26 cellular contexts compared by ENCODE assay signal in genomic region chr3:105988540-105988939, GRCh38.
DNase-seq lines count a peak whose midpoint lies in the region; ATAC-seq and TF ChIP-seq lines count a peak whose summit lies in the region.
"Had no signal": no experiment of that assay in that cellular context is flagged by ENCODE, and none has a peak within 500 bp of the region (broad histone marks: within the 10 kb centered on the region; RNA-seq: fewer than 3 reads in every experiment).

No MANE protein-coding gene starts in this region.

- H3K36me3 Mint-ChIP-seq in CD4-positive, CD25-positive, alpha-beta regulatory T cell: peaks cover 4% of the 10 kb centered on the region
- H3K36me3 Mint-ChIP-seq in CD8-positive, alpha-beta memory T cell: peaks cover 5 to 54% (median 5%) of the 10 kb centered on the region in 3 donors
- H3K36me3 Mint-ChIP-seq in activated naive CD8-positive, alpha-beta T cell treated with anti-CD3 and anti-CD28 coated beads, Interleukin-2, amount 10 ng/mL, durations not matched to agents 7 days and 5 days: peaks cover 51% of the 10 kb centered on the region
- peaks cover 42% of the 10 kb centered on the region for H3K36me3 Mint-ChIP-seq in natural killer cell treated with Interleukin-12 subunit alpha and Interleukin-12 subunit beta and Interleukin-15 and Interleukin-18, amount 100 ng/mL, for 72 hours

- H3K4me3 ChIP-seq in CD4-positive, CD25-positive, alpha-beta regulatory T cell (ENCODE audit: low read depth, low read length): no peak overlapping the region
- H3K4me3 ChIP-seq in CD8-positive, alpha-beta memory T cell (ENCODE audit: low read length): no peak overlapping the region
- H3K4me3 ChIP-seq: esophagus muscularis mucosa, right atrium auricular region, tibial nerve had no signal

- peaks cover 0 to 6% of the 10 kb centered on the region in 2 experiments for H3K9me3 ChIP-seq in CD4-positive, CD25-positive, alpha-beta regulatory T cell (ENCODE audit: control insufficient read depth in 2 of 2, low read length in 2 of 2)
- H3K9me3 ChIP-seq in CD8-positive, alpha-beta memory T cell (ENCODE audit: low read length): no peaks in the 10 kb centered on the region

- POLR2A ChIA-PET in CD8-positive, alpha-beta memory T cell (lab: Charles Lee): no interaction called here
- POLR2A ChIA-PET in activated naive CD8-positive, alpha-beta T cell treated with anti-CD3 and anti-CD28 coated beads, Interleukin-2, amount 10 ng/mL, durations not matched to agents 7 days and 5 days (lab: Charles Lee): no interaction called here

- no peaks in the 10 kb centered on the region for H3K27me3 Mint-ChIP-seq in CD4-positive, CD25-positive, alpha-beta regulatory T cell
- H3K27me3 Mint-ChIP-seq in CD8-positive, alpha-beta memory T cell: no peaks in the 10 kb centered on the region
- H3K27me3 Mint-ChIP-seq in activated naive CD8-positive, alpha-beta T cell treated with anti-CD3 and anti-CD28 coated beads, Interleukin-2, amount 10 ng/mL, durations not matched to agents 7 days and 5 days: no peaks in the 10 kb centered on the region
- no peaks in the 10 kb centered on the region for H3K27me3 Mint-ChIP-seq in natural killer cell treated with Interleukin-12 subunit alpha and Interleukin-12 subunit beta and Interleukin-15 and Interleukin-18, amount 100 ng/mL, for 72 hours
- H3K27me3 Mint-ChIP-seq: naive B cell had no signal

- no peak for DNase-seq in CD4-positive, CD25-positive, alpha-beta regulatory T cell
- no peak for DNase-seq in CD8-positive, alpha-beta memory T cell
- no peak for DNase-seq in activated naive CD8-positive, alpha-beta T cell treated with anti-CD3 and anti-CD28 coated beads, Interleukin-2, amount 10 ng/mL, durations not matched to agents 7 days and 5 days
- DNase-seq in natural killer cell treated with Interleukin-12 subunit alpha and Interleukin-12 subunit beta and Interleukin-15 and Interleukin-18, amount 100 ng/mL, for 72 hours (ENCODE audit: low spot score): no peak
- no peak for DNase-seq in stimulated activated CD8-positive, alpha-beta memory T cell treated with anti-CD3 and anti-CD28 coated beads, Interleukin-4, amount 100 ng/mL, for 48 hours
- DNase-seq: activated CD4-positive, alpha-beta T cell treated with anti-CD3 and anti-CD28 coated beads, Interleukin-2, amount 50 U/mL, for 4 hours; brain microvascular endothelial cell; effector memory CD4-positive, alpha-beta T cell; GDM1; mesendoderm; naive B cell; NCI-H1105 treated with DMSO at 0.1 percent for 48 hours; NCI-H2081 treated with DMSO at 0.1 percent for 48 hours; NCI-H446; spleen; stimulated activated CD4-positive, alpha-beta T cell treated with anti-CD3 and anti-CD28 coated beads, Interleukin-2, amount 100 ng/mL, for 48 hours; stimulated activated naive CD4-positive, alpha-beta T cell had no signal

- peaks cover 12% of the 10 kb centered on the region for H3K4me1 ChIP-seq in CD4-positive, CD25-positive, alpha-beta regulatory T cell (ENCODE audit: control insufficient read depth, insufficient read depth, low read length, poor library complexity, severe bottlenecking)
- H3K4me1 ChIP-seq in CD8-positive, alpha-beta memory T cell (ENCODE audit: insufficient read depth, low read length): peaks cover 13% of the 10 kb centered on the region
- H3K4me1 ChIP-seq: esophagus muscularis mucosa, parathyroid adenoma, right atrium auricular region, spleen, tibial nerve had no signal

- H3K27ac ChIP-seq in CD4-positive, CD25-positive, alpha-beta regulatory T cell (ENCODE audit: insufficient read depth, low read length, poor library complexity, severe bottlenecking): no peak overlapping the region
- no peak overlapping the region for H3K27ac ChIP-seq in CD8-positive, alpha-beta memory T cell (ENCODE audit: low read depth, low read length)
- H3K27ac ChIP-seq: brain microvascular endothelial cell, esophagus muscularis mucosa, parathyroid adenoma, right atrium auricular region, spleen, tibial nerve, VCaP had no signal

- peaks cover 11 to 35% (median 28%) of the 10 kb centered on the region in 4 donors for H3K4me1 Mint-ChIP-seq in CD4-positive, CD25-positive, alpha-beta regulatory T cell
- H3K4me1 Mint-ChIP-seq in CD8-positive, alpha-beta memory T cell: peaks cover 38 to 45% (median 42%) of the 10 kb centered on the region in 3 donors
- peaks cover 22% of the 10 kb centered on the region for H3K4me1 Mint-ChIP-seq in activated naive CD8-positive, alpha-beta T cell treated with anti-CD3 and anti-CD28 coated beads, Interleukin-2, amount 10 ng/mL, durations not matched to agents 7 days and 5 days
- peaks cover 26 to 28% of the 10 kb centered on the region in 2 donors for H3K4me1 Mint-ChIP-seq in natural killer cell treated with Interleukin-12 subunit alpha and Interleukin-12 subunit beta and Interleukin-15 and Interleukin-18, amount 100 ng/mL, for 72 hours (ENCODE audit: low read depth in 2 of 2)

- ATAC-seq in CD4-positive, CD25-positive, alpha-beta regulatory T cell (ENCODE audit: low read depth in 2 of 2): no peak
- ATAC-seq in activated naive CD8-positive, alpha-beta T cell treated with anti-CD3 and anti-CD28 coated beads, Interleukin-2, amount 10 ng/mL, durations not matched to agents 7 days and 5 days (ENCODE audit: low read depth): no peak
- ATAC-seq in natural killer cell treated with Interleukin-12 subunit alpha and Interleukin-12 subunit beta and Interleukin-15 and Interleukin-18, amount 100 ng/mL, for 72 hours: no peak
- ATAC-seq in GM18505 (IDR thresholded peaks at IDR 0.05; ENCODE audit: unreplicated experiment) (no peak), HG02642 (IDR thresholded peaks at IDR 0.05; ENCODE audit: poor library complexity, unreplicated experiment) (no peak)
- ATAC-seq: left lobe of liver, Right ventricle myocardium inferior had no signal

- no peaks in the 10 kb centered on the region for H3K27me3 ChIP-seq in CD4-positive, CD25-positive, alpha-beta regulatory T cell (ENCODE audit: control insufficient read depth, insufficient read depth, low read length)
- no peaks in the 10 kb centered on the region for H3K27me3 ChIP-seq in CD8-positive, alpha-beta memory T cell (ENCODE audit: insufficient read depth, low read length, poor library complexity, severe bottlenecking)
- H3K27me3 ChIP-seq: brain microvascular endothelial cell, esophagus muscularis mucosa, right atrium auricular region, spleen, tibial nerve had no signal

- peaks cover 1 to 36% (median 5%) of the 10 kb centered on the region in 7 donors for H3K9me3 Mint-ChIP-seq in CD4-positive, CD25-positive, alpha-beta regulatory T cell
- H3K9me3 Mint-ChIP-seq in CD8-positive, alpha-beta memory T cell: peaks cover 11 to 40% (median 28%) of the 10 kb centered on the region in 5 donors
- H3K9me3 Mint-ChIP-seq in activated naive CD8-positive, alpha-beta T cell treated with anti-CD3 and anti-CD28 coated beads, Interleukin-2, amount 10 ng/mL, durations not matched to agents 7 days and 5 days: peaks cover 33% of the 10 kb centered on the region
- H3K9me3 Mint-ChIP-seq in natural killer cell treated with Interleukin-12 subunit alpha and Interleukin-12 subunit beta and Interleukin-15 and Interleukin-18, amount 100 ng/mL, for 72 hours: peaks cover 20% of the 10 kb centered on the region

- no peak for TF ChIP-seq POLR2A in GM18505 (IDR thresholded peaks at IDR 0.05; ENCODE audit: borderline replicate concordance, extremely low read depth, insufficient read depth, insufficient read length)

- peak overlapping the region; percentile 32 to 38 (median 37) for H3K27ac Mint-ChIP-seq in CD4-positive, CD25-positive, alpha-beta regulatory T cell
- H3K27ac Mint-ChIP-seq in CD8-positive, alpha-beta memory T cell: peak overlapping the region in 7 of 8 donors; percentile 19 to 92 (median 62)
- peak overlapping the region; percentile 58 for H3K27ac Mint-ChIP-seq in activated naive CD8-positive, alpha-beta T cell treated with anti-CD3 and anti-CD28 coated beads, Interleukin-2, amount 10 ng/mL, durations not matched to agents 7 days and 5 days
- H3K27ac Mint-ChIP-seq in natural killer cell treated with Interleukin-12 subunit alpha and Interleukin-12 subunit beta and Interleukin-15 and Interleukin-18, amount 100 ng/mL, for 72 hours: peak overlapping the region; percentile 79 to 81

- peak overlapping the region in 3 of 4 donors; percentile 4 to 68 (median 47) for H3K4me3 Mint-ChIP-seq in CD4-positive, CD25-positive, alpha-beta regulatory T cell
- H3K4me3 Mint-ChIP-seq in CD8-positive, alpha-beta memory T cell: peak overlapping the region; percentile 69 to 88 (median 83)
- peak overlapping the region; percentile 52 for H3K4me3 Mint-ChIP-seq in activated naive CD8-positive, alpha-beta T cell treated with anti-CD3 and anti-CD28 coated beads, Interleukin-2, amount 10 ng/mL, durations not matched to agents 7 days and 5 days
- H3K4me3 Mint-ChIP-seq in natural killer cell treated with Interleukin-12 subunit alpha and Interleukin-12 subunit beta and Interleukin-15 and Interleukin-18, amount 100 ng/mL, for 72 hours: peak overlapping the region; percentile 88

- H3K36me3 ChIP-seq in CD4-positive, CD25-positive, alpha-beta regulatory T cell (ENCODE audit: control insufficient read depth, insufficient read depth, low read length): no peaks in the 10 kb centered on the region
- no peaks in the 10 kb centered on the region for H3K36me3 ChIP-seq in CD8-positive, alpha-beta memory T cell (ENCODE audit: insufficient read depth, low read length)
- H3K36me3 ChIP-seq: brain microvascular endothelial cell, esophagus muscularis mucosa, right atrium auricular region, spleen, tibial nerve had no signal

- CTCF ChIA-PET in CD8-positive, alpha-beta memory T cell (lab: Charles Lee): interaction anchor here (0.9 kb wide), 1 partner anchor 17 kb away, joined by 3 read pairs; no protein-coding TSS in a partner anchor
